Comparison of ENCODE assay signal across 30 cellular contexts in the genomic region with DNA sequence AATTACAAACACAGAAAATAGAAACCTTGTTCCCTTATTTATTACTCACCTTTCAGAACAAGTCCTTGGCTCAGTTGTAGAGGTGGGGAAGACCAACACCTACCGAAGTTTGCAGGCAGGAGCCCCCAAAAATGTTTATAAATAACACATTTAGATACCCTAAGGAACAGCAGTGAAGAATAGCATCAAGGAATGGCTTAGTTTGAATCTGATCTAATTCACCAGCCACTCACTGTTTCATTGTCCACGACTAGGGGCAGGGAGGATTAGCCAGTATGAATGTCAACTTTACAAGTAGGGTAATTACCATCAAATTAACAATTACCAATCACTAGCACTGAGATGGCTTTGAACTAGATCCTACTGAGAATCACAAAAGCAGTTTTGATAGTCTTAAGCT.
"Had no signal": no experiment of that assay in that cellular context is flagged by ENCODE, and none has a peak within 500 bp of the region (broad histone marks: within the 10 kb centered on the region; RNA-seq: fewer than 3 reads in every experiment).

No MANE protein-coding gene starts in this region.

- H3K27me3 ChIP-seq: adrenal gland, body of pancreas, breast epithelium, Peyer's patch, SJSA1 had no signal

- H3K9me2 ChIP-seq: SK-N-SH had no signal

- H3K27ac ChIP-seq: adrenal gland, body of pancreas, breast epithelium, KMS-11, Peyer's patch, SJSA1 had no signal

- H3K9me3 ChIP-seq: body of pancreas, breast epithelium, Peyer's patch, SJSA1, SK-N-SH had no signal

- H3K9ac ChIP-seq: KMS-11, SK-N-SH had no signal

- ATAC-seq: activated naive CD4-positive, alpha-beta T cell treated with anti-CD3 and anti-CD28 coated beads, Interleukin-2, amount 50 U/mL, for 72 hours; activated T-cell treated with anti-CD3 and anti-CD28 coated beads, Interleukin-2, amount 50 U/mL, for 4 hours; body of pancreas; PC-3 had no signal

- FAIRE-seq: TTC549 had no signal

- DNase-seq: activated CD4-positive, alpha-beta memory T cell treated with anti-CD3 and anti-CD28 coated beads for 36 hours; activated CD4-positive, alpha-beta T cell treated with anti-CD3 and anti-CD28 coated beads, Interleukin-2, amount 50 U/mL, for 1 hour; activated CD8-positive, alpha-beta memory T cell treated with anti-CD3 and anti-CD28 coated beads, Interleukin-2, amount 50 U/mL, for 4 hours; activated gamma-delta T cell treated with Interleukin-2 at 50 U/mL for 16 hours; activated naive CD4-positive, alpha-beta T cell treated with anti-CD3 and anti-CD28 coated beads for 36 hours; activated T-cell treated with anti-CD3 and anti-CD28 coated beads for 4 hours; activated T-cell treated with anti-CD3 and anti-CD28 coated beads, Interleukin-2, amount 50 U/mL, for 4 hours; adrenal gland; body of pancreas; caudate nucleus; cerebellar nuclear complex; NCI-H1092 treated with DMSO at 0.1 percent for 48 hours; NCI-H1436; NCI-H1694; NCI-H1930; NCI-H2081 treated with DMSO at 0.1 percent for 48 hours; NCI-H2171; NCI-H510A; NCI-H526 treated with DMSO at 0.1 percent for 48 hours; NK-92 treated with Interleukin-12 subunit alpha and Interleukin-12 subunit beta, amount 100 ng/mL, for 24 hours; PC-3; Peyer's patch; RPMI8226; SHP77 treated with DMSO at 0.1 percent for 48 hours; SK-N-SH had no signal

- H3K4me3 ChIP-seq: adrenal gland, body of pancreas, breast epithelium, Peyer's patch, SJSA1 had no signal

- H3K4me2 ChIP-seq: KMS-11, SK-N-SH had no signal
